21 cellular contexts compared by ENCODE assay signal in genomic region chr4:75036046-75036445, GRCh38.
DNase-seq lines count a peak whose midpoint lies in the region; ATAC-seq and TF ChIP-seq lines count a peak whose summit lies in the region.
"Had no signal": no experiment of that assay in that cellular context is flagged by ENCODE, and none has a peak within 500 bp of the region (broad histone marks: within the 10 kb centered on the region; RNA-seq: fewer than 3 reads in every experiment).

No MANE protein-coding gene starts in this region.

- no peaks in the 10 kb centered on the region for H3K36me3 ChIP-seq in neuronal stem cell (replicated peaks in 1 of 2; ENCODE audit: control insufficient read depth in 2 of 2, insufficient read depth in 2 of 2, low read length in 2 of 2)
- no peaks in the 10 kb centered on the region for H3K36me3 ChIP-seq in vagina
- H3K36me3 ChIP-seq: breast epithelium, gastroesophageal sphincter, pancreas had no signal

- no peaks in the 10 kb centered on the region for H3K79me1 ChIP-seq in neuronal stem cell (ENCODE audit: low read depth, low read length)

- H3K27me3 ChIP-seq in neuronal stem cell (ENCODE audit: control insufficient read depth in 3 of 3, insufficient read depth in 3 of 3, low read depth in 1 of 3, low read length in 3 of 3) (no peaks in the 10 kb centered on the region), vagina (no peaks in the 10 kb centered on the region)
- H3K27me3 ChIP-seq: breast epithelium, gastroesophageal sphincter, pancreas had no signal

- H3K9me3 Mint-ChIP-seq in activated naive CD8-positive, alpha-beta T cell treated with anti-CD3 and anti-CD28 coated beads, Interleukin-2, amount 50 U/mL, for 24 hours = peaks cover 11% of the 10 kb centered on the region
- H3K9me3 Mint-ChIP-seq: T-helper 1 cell treated with Interleukin-12 subunit alpha and Interleukin-12 subunit beta and Interleukin-4 antibody, amounts not matched to agents 30 μg/mL and 1 μg/mL, for 36 hours had no signal

- no peak overlapping the region for H3K23ac ChIP-seq in neuronal stem cell (ENCODE audit: low read depth, low read length, poor library complexity)

- H4K91ac ChIP-seq in neuronal stem cell (ENCODE audit: low read depth, low read length, poor library complexity) = no peak overlapping the region

- DNase-seq in GF-D8 (lab: John Stamatoyannopoulos, UW) (peak; percentile 53), KG1 (lab: John Stamatoyannopoulos, UW) (peak; percentile 31), SKM-1 treated with dmso at 0.1 percent for 144 hours (lab: John Stamatoyannopoulos, UW; ENCODE audit: unreplicated experiment) (peak; percentile 87), neuronal stem cell (ENCODE audit: low spot score) (no peak), GOT3 (lab: John Stamatoyannopoulos, UW) (no peak), vagina (ENCODE audit: extremely low spot score in 2 of 2) (no peak)
- DNase-seq in activated naive CD8-positive, alpha-beta T cell treated with anti-CD3 and anti-CD28 coated beads, Interleukin-2, amount 50 U/mL, for 24 hours = no peak
- DNase-seq: activated CD4-positive, CD25-positive, alpha-beta regulatory T cell; dermis blood vessel endothelial cell; NCI-H1048; NCI-H2107; NCI-H526; pancreas; stimulated activated CD4-positive, alpha-beta T cell treated with anti-CD3 and anti-CD28 coated beads, Interleukin-4, amount 100 ng/mL, for 4 hours; stimulated activated CD8-positive, alpha-beta memory T cell treated with anti-CD3 and anti-CD28 coated beads, Interleukin-4, amount 100 ng/mL, for 48 hours had no signal

- TF ChIP-seq CTCF in vagina (IDR thresholded peaks at IDR 0.05) = no peak

- no peak overlapping the region for H3K9ac ChIP-seq in neuronal stem cell (ENCODE audit: low read depth, low read length, poor library complexity)

- H2BK120ac ChIP-seq in neuronal stem cell (ENCODE audit: low read depth, low read length) = no peak overlapping the region

- no peak overlapping the region for H4K8ac ChIP-seq in neuronal stem cell (ENCODE audit: low read depth, low read length)

- no peaks in the 10 kb centered on the region for H3K27me3 Mint-ChIP-seq in activated naive CD8-positive, alpha-beta T cell treated with anti-CD3 and anti-CD28 coated beads, Interleukin-2, amount 50 U/mL, for 24 hours

- no peaks in the 10 kb centered on the region for H3K36me3 Mint-ChIP-seq in activated naive CD8-positive, alpha-beta T cell treated with anti-CD3 and anti-CD28 coated beads, Interleukin-2, amount 50 U/mL, for 24 hours (ENCODE audit: low read depth)

- no peak overlapping the region for H2AFZ ChIP-seq in neuronal stem cell (ENCODE audit: low read length)

- H3K4me3 Mint-ChIP-seq in activated naive CD8-positive, alpha-beta T cell treated with anti-CD3 and anti-CD28 coated beads, Interleukin-2, amount 50 U/mL, for 24 hours = no peak overlapping the region
- H3K4me3 Mint-ChIP-seq: T-helper 1 cell treated with Interleukin-12 subunit alpha and Interleukin-12 subunit beta and Interleukin-4 antibody, amounts not matched to agents 30 μg/mL and 1 μg/mL, for 36 hours had no signal

- H3K9me3 ChIP-seq in neuronal stem cell (replicated peaks in 1 of 2; ENCODE audit: control insufficient read depth in 2 of 2, insufficient read depth in 1 of 2, low read depth in 1 of 2, low read length in 2 of 2) = no peaks in the 10 kb centered on the region
- H3K9me3 ChIP-seq in vagina = no peaks in the 10 kb centered on the region
- H3K9me3 ChIP-seq: breast epithelium, gastroesophageal sphincter, pancreas had no signal

- H3K18ac ChIP-seq in neuronal stem cell (ENCODE audit: low read length) = peak overlapping the region; percentile 67

- no CpG with 5 or more reads among the region's 1 CpG for WGBS in neuronal stem cell (ENCODE audit: extremely low coverage in 2 of 2, insufficient read length in 2 of 2, insufficient replicate concordance in 1 of 2), 2 donors

- intact Hi-C loops in vagina (cut with DNase I) = no loop called here

- H2AK5ac ChIP-seq in neuronal stem cell (ENCODE audit: low read depth, low read length) = no peak overlapping the region

- H3K4me3 ChIP-seq in neuronal stem cell (ENCODE audit: low read length in 2 of 2) = no peak overlapping the region
- H3K4me3 ChIP-seq in vagina = no peak overlapping the region
- H3K4me3 ChIP-seq: breast epithelium, gastroesophageal sphincter, pancreas, skin epidermis had no signal

- no peak overlapping the region for H3K4me2 ChIP-seq in neuronal stem cell (ENCODE audit: insufficient read depth, low read length, poor library complexity, severe bottlenecking)

- no peak for TF ChIP-seq POLR2A in vagina (IDR thresholded peaks at IDR 0.05)

- no peak overlapping the region for H2BK12ac ChIP-seq in neuronal stem cell (ENCODE audit: low read length)

- no peak overlapping the region for H3K4ac ChIP-seq in neuronal stem cell (ENCODE audit: low read length)

- H3K4me1 Mint-ChIP-seq in activated naive CD8-positive, alpha-beta T cell treated with anti-CD3 and anti-CD28 coated beads, Interleukin-2, amount 50 U/mL, for 24 hours = peaks cover 3% of the 10 kb centered on the region

- ATAC-seq in HG03175 (IDR thresholded peaks at IDR 0.05; ENCODE audit: unreplicated experiment) = no peak
- ATAC-seq in activated naive CD8-positive, alpha-beta T cell treated with anti-CD3 and anti-CD28 coated beads, Interleukin-2, amount 50 U/mL, for 24 hours = no peak
- ATAC-seq: gastroesophageal sphincter, left lobe of liver had no signal

- H3K14ac ChIP-seq in neuronal stem cell (ENCODE audit: low read length) = no peak overlapping the region

- no peak overlapping the region for H3K27ac Mint-ChIP-seq in activated naive CD8-positive, alpha-beta T cell treated with anti-CD3 and anti-CD28 coated beads, Interleukin-2, amount 50 U/mL, for 24 hours
- H3K27ac Mint-ChIP-seq: T-helper 1 cell treated with Interleukin-12 subunit alpha and Interleukin-12 subunit beta and Interleukin-4 antibody, amounts not matched to agents 30 μg/mL and 1 μg/mL, for 36 hours had no signal

- H2BK5ac ChIP-seq in neuronal stem cell (ENCODE audit: low read length) = no peak overlapping the region

- no peak overlapping the region for H2BK15ac ChIP-seq in neuronal stem cell (ENCODE audit: low read length)

- H3K27ac ChIP-seq in neuronal stem cell (replicated peaks; ENCODE audit: low read length) = no peak overlapping the region
- no peak overlapping the region for H3K27ac ChIP-seq in vagina
- H3K27ac ChIP-seq: breast epithelium, gastroesophageal sphincter, pancreas had no signal

- H3K4me1 ChIP-seq in neuronal stem cell (ENCODE audit: control insufficient read depth in 2 of 2, insufficient read depth in 1 of 2, low read depth in 1 of 2, low read length in 2 of 2) = peaks cover 2 to 6% of the 10 kb centered on the region in 2 donors
- H3K4me1 ChIP-seq in vagina = no peaks in the 10 kb centered on the region
- H3K4me1 ChIP-seq: breast epithelium, gastroesophageal sphincter had no signal

Comparison
In these comparisons a context has a peak if more than half of its experiments do, and no peak if none do; other contexts are left out.
1. DNase-seq: peak in GF-D8 (single experiment), KG1 (single experiment) and SKM-1 treated with dmso at 0.1 percent for 144 hours (single experiment); none in neuronal stem cell (single experiment), GOT3 (single experiment), vagina (0 of 2) and activated naive CD8-positive, alpha-beta T cell treated with anti-CD3 and anti-CD28 coated beads, Interleukin-2, amount 50 U/mL, for 24 hours (single experiment).